20 cellular contexts compared by ENCODE assay signal in genomic region chr2:185473838-185474237, GRCh38.
"Had no signal": no experiment of that assay in that cellular context is flagged by ENCODE, and none has a peak within 500 bp of the region (broad histone marks: within the 10 kb centered on the region; RNA-seq: fewer than 3 reads in every experiment).

No MANE protein-coding gene starts in this region.

- H3K4me3 ChIP-seq: esophagus squamous epithelium, hepatocyte, left ventricle myocardium inferior, lower lobe of right lung, testis, tibial nerve had no signal

- H2AFZ ChIP-seq: hepatocyte had no signal

- ATAC-seq: effector memory CD8-positive, alpha-beta T cell; left cardiac atrium; lower lobe of right lung; right cardiac atrium had no signal

- H3K27me3 Mint-ChIP-seq: effector memory CD8-positive, alpha-beta T cell; memory B cell; stimulated activated naive CD8-positive, alpha-beta T cell treated with anti-CD3 and anti-CD28 coated beads, Interleukin-15, Interleukin-2, amounts not matched to agents 100 ng/mL and 50 ng/mL, for 24 hours had no signal

- H3K36me3 Mint-ChIP-seq: memory B cell had no signal

- H3K79me2 ChIP-seq: hepatocyte had no signal

- H3K4me1 ChIP-seq: esophagus squamous epithelium, left ventricle myocardium inferior, lower lobe of right lung, testis, tibial nerve had no signal

- H3K27me3 ChIP-seq: esophagus squamous epithelium, hepatocyte, testis, tibial nerve had no signal

- DNase-seq: central memory CD4-positive, alpha-beta T cell; cortex of kidney; effector memory CD8-positive, alpha-beta T cell; esophagus squamous epithelium; foreskin fibroblast; head of caudate nucleus; kidney; left cardiac atrium; left ventricle myocardium inferior; lower lobe of right lung; nephron progenitor cell; small intestine; stimulated activated CD4-positive, alpha-beta T cell treated with anti-CD3 and anti-CD28 coated beads, Interleukin-12 subunit alpha, Interleukin-12 subunit beta, amount 100 ng/mL, for 4 hours; testis had no signal

- H3K4me2 ChIP-seq: hepatocyte had no signal

- H3K9me3 ChIP-seq: lower lobe of right lung, testis, tibial nerve had no signal

- H3K36me3 ChIP-seq: esophagus squamous epithelium, left ventricle myocardium inferior, lower lobe of right lung, tibial nerve had no signal

- FAIRE-seq: kidney, small intestine had no signal

- H3K27ac ChIP-seq: esophagus squamous epithelium, hepatocyte, left ventricle myocardium inferior, lower lobe of right lung, testis, tibial nerve had no signal

- H3K4me3 Mint-ChIP-seq: effector memory CD8-positive, alpha-beta T cell; memory B cell; mesothelial cell of epicardium; nephron progenitor cell; stimulated activated naive CD8-positive, alpha-beta T cell treated with anti-CD3 and anti-CD28 coated beads, Interleukin-15, Interleukin-2, amounts not matched to agents 100 ng/mL and 50 ng/mL, for 24 hours had no signal

- H3K4me1 Mint-ChIP-seq: memory B cell, nephron progenitor cell had no signal

- H3K9me3 Mint-ChIP-seq: memory B cell, mesothelial cell of epicardium had no signal

- H3K27ac Mint-ChIP-seq: effector memory CD8-positive, alpha-beta T cell; memory B cell; mesothelial cell of epicardium; nephron progenitor cell; stimulated activated naive CD8-positive, alpha-beta T cell treated with anti-CD3 and anti-CD28 coated beads, Interleukin-15, Interleukin-2, amounts not matched to agents 100 ng/mL and 50 ng/mL, for 24 hours had no signal
